12 cellular contexts compared by ENCODE assay signal in the genomic region with DNA sequence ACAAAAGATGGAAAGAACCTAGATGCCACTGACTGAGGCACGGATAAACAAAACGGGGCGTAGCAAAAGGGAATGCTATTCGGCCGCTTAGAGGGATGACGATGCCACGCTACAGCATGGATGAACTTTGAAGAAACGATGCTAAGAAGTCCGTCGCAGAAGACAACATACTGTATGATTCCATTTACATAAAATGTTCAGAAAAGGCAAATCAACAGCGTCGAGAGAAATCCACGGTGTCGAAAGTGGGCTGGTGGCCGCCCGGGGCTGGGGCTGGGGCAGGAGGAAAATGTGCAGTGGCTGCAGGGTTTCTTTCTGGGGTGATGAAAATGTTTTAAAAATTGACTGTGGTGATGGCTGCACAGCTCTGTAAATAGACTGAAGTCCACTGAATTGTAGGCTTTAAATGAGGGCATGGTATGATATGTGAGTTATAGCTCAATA. TPM values are rescaled to one million over a fixed set of nuclear protein-coding genes. Genes with fewer than 3 reads are reported as not detected.
DNase-seq lines count a peak whose midpoint lies in the region; ATAC-seq, FAIRE-seq and TF ChIP-seq lines count a peak whose summit lies in the region.
"Had no signal": no experiment of that assay in that cellular context is flagged by ENCODE, and none has a peak within 500 bp of the region (broad histone marks: within the 10 kb centered on the region; RNA-seq: fewer than 3 reads in every experiment).

No MANE protein-coding gene starts in this region.

- H3K27me3 ChIP-seq in HUES48 (ENCODE audit: control insufficient read depth, insufficient read depth, low read length) = no peaks in the 10 kb centered on the region
- H3K27me3 ChIP-seq in GM12878 (replicated peaks in 1 of 2; ENCODE audit: control insufficient read depth in 2 of 2, insufficient read depth in 2 of 2, low read length in 1 of 2) = no peaks in the 10 kb centered on the region
- no peaks in the 10 kb centered on the region for H3K27me3 ChIP-seq in HepG2 (ENCODE audit: control insufficient read depth in 1 of 2, insufficient read depth in 2 of 2, low read length in 2 of 2)
- no peaks in the 10 kb centered on the region for H3K27me3 ChIP-seq in spleen (replicated peaks in 1 of 7)

- TF ChIP-seq CTCF in GM12878 (IDR thresholded peaks at IDR 0.05 in 2 of 3, conservative IDR thresholded peaks at IDR 0.05 in 1 of 3; ENCODE audit: control insufficient read depth in 2 of 3, extremely low read depth in 1 of 3, insufficient read depth in 1 of 3, low read depth in 3 of 3, low read length in 3 of 3) (no peak), HepG2 (CRISPR knock-in tag; IDR thresholded peaks at IDR 0.05) (no peak), spleen (IDR thresholded peaks at IDR 0.05 in 8 of 11, conservative IDR thresholded peaks at IDR 0.05 in 3 of 11) (no peak), GM13977 (IDR thresholded peaks at IDR 0.05; ENCODE audit: extremely low read depth, insufficient read depth, missing control alignments) (no peak), kidney (IDR thresholded peaks at IDR 0.05; ENCODE audit: borderline replicate concordance, extremely low read depth, insufficient read depth) (no peak)

- H3K27ac ChIP-seq in HUES48 (ENCODE audit: low read depth, low read length) = peak overlapping the region; percentile 92
- no peak overlapping the region for H3K27ac ChIP-seq in GM12878 (ENCODE audit: control insufficient read depth, insufficient read depth)
- H3K27ac ChIP-seq in HepG2 (ENCODE audit: extremely low read length, insufficient read depth, low read length) = peak overlapping the region; percentile 76
- H3K27ac ChIP-seq in spleen = peak overlapping the region in 7 of 8 donors; percentile 56 to 75 (median 63)
- H3K27ac ChIP-seq in kidney (ENCODE audit: low read depth in 2 of 2, low read length in 2 of 2) = peak overlapping the region in 1 of 2 donors; percentile 33
- H3K27ac ChIP-seq: WERI-Rb-1 had no signal

- CTCF ChIA-PET in GM12878 (lab: Yijun Ruan, JAX) = interaction anchor here (0.9 to 5.0 kb wide), 5 partner anchors 36 to 149 kb away, joined by 3 to 30 read pairs (median 5); no protein-coding TSS in a partner anchor
- CTCF ChIA-PET in HepG2 (lab: Yijun Ruan, JAX; ENCODE audit: low intra/inter-chr PET ratio, low total read pairs) = no interaction called here

- WGBS in GM12878 (ENCODE audit: insufficient coverage, insufficient replicate concordance, low lambda C conversion rate, missing lambda C conversion rate) = 96% methylated on average over 16 of the region's 16 CpGs
- WGBS in HepG2 (ENCODE audit: low lambda C conversion rate) = 89% methylated on average over 16 of the region's 16 CpGs
- 91 to 98% (median 92%) methylated on average over 16 of the region's 16 CpGs for WGBS in spleen, 5 donors

- TF ChIP-seq POLR2A in GM12878 (IDR thresholded peaks at IDR 0.05; ENCODE audit: low read depth, low read length) = no peak
- no peak for TF ChIP-seq POLR2A in HepG2 (IDR thresholded peaks at IDR 0.05; ENCODE audit: insufficient read depth in 1 of 2, low read depth in 2 of 2, low read length in 2 of 2)
- TF ChIP-seq POLR2A in spleen (IDR thresholded peaks at IDR 0.05) = no peak

- TF ChIP-seq EP300 in GM12878 (IDR thresholded peaks at IDR 0.05; ENCODE audit: borderline replicate concordance in 1 of 2, control insufficient read depth in 1 of 2, low read depth in 2 of 2, low read length in 2 of 2) (no peak), HepG2 (IDR thresholded peaks at IDR 0.05; ENCODE audit: low read depth in 2 of 2, low read length in 2 of 2) (no peak), HepG2 (CRISPR knock-in tag; IDR thresholded peaks at IDR 0.05; ENCODE audit: borderline replicate concordance) (no peak)

- in situ Hi-C loops in GM12878 (cut with MboI) = no loop called here
- in situ Hi-C loops in HepG2 (cut with HindIII; ENCODE audit: extremely low pct_ligation_motif_present, low pct_unique_long_range_greater_than_20kb) = no loop called here
- in situ Hi-C loops in GM13977 (cut with MboI; ENCODE audit: low pct_unique_long_range_greater_than_20kb, low sequenced_read_pairs, unreplicated experiment) = no loop called here

- POLR2A ChIA-PET in GM12878 (lab: Charles Lee) (interaction anchor here (0.6 to 3.4 kb wide), 6 partner anchors 15 to 349 kb away, joined by 3 to 17 read pairs (median 4); no protein-coding TSS in a partner anchor), HepG2 (lab: Yijun Ruan, JAX) (interaction anchor here (0.7 to 3.3 kb wide), 8 partner anchors 8 to 125 kb away, joined by 3 to 54 read pairs (median 3); no protein-coding TSS in a partner anchor)

- H4K20me1 ChIP-seq in GM12878 (ENCODE audit: control insufficient read depth, insufficient read depth) (no peaks in the 10 kb centered on the region), HepG2 (ENCODE audit: insufficient read depth, low read length) (peaks cover 3% of the 10 kb centered on the region; the same call in 1 of the 2 replicates)

- no TSS peak for BruUV-seq in GM12878 (replicated peaks; lab: Mats Ljungman, UMichigan)
- no TSS peak for BruUV-seq in HepG2 (replicated peaks; lab: Mats Ljungman, UMichigan)

- H3K9me3 ChIP-seq in HUES48 (ENCODE audit: control insufficient read depth, insufficient read depth, low read length) = no peaks in the 10 kb centered on the region
- H3K9me3 ChIP-seq in GM12878 (replicated peaks; ENCODE audit: control insufficient read depth, insufficient read depth, low read length) = no peaks in the 10 kb centered on the region
- no peaks in the 10 kb centered on the region for H3K9me3 ChIP-seq in HepG2 (ENCODE audit: low read length)
- no peaks in the 10 kb centered on the region for H3K9me3 ChIP-seq in spleen
- no peaks in the 10 kb centered on the region for H3K9me3 ChIP-seq in kidney (ENCODE audit: control insufficient read depth in 1 of 2, low read length in 2 of 2)

- H2AFZ ChIP-seq in GM12878 (ENCODE audit: control insufficient read depth, low read depth, low read length) (no peak overlapping the region), HepG2 (ENCODE audit: low read length) (no peak overlapping the region)

- SMC1A ChIA-PET in GM12878 (lab: Charles Lee; ENCODE audit: uncharacterized antibody, unreplicated experiment) = interaction anchor here (1.1 to 4.0 kb wide), 16 partner anchors 9 to 110 kb away, joined by 3 to 24 read pairs (median 5); no protein-coding TSS in a partner anchor

- FAIRE-seq in GM12878 (lab: Jason Lieb, UNC) (no peak), HepG2 (lab: Jason Lieb, UNC) (no peak), kidney (lab: Jason Lieb, UNC) (no peak)
- FAIRE-seq: G401.6 had no signal

- H3K4me2 ChIP-seq in GM12878 (ENCODE audit: control insufficient read depth, insufficient read depth) = no peak overlapping the region
- peak overlapping the region; percentile 41 for H3K4me2 ChIP-seq in HepG2 (ENCODE audit: low read depth, low read length)

- peaks cover 10% of the 10 kb centered on the region for H3K79me2 ChIP-seq in GM12878 (ENCODE audit: control insufficient read depth, insufficient read depth, low read length)
- peaks cover 95% of the 10 kb centered on the region for H3K79me2 ChIP-seq in HepG2 (ENCODE audit: insufficient read depth, low read length)

- RAD21 ChIA-PET in GM12878 (lab: Charles Lee; ENCODE audit: unreplicated experiment) = interaction anchor here (0.6 to 3.0 kb wide), 14 partner anchors 15 to 149 kb away, joined by 3 to 15 read pairs (median 4); no protein-coding TSS in a partner anchor

- TF ChIP-seq RAD21 in GM12878 (IDR thresholded peaks at IDR 0.05; ENCODE audit: insufficient read depth, low read depth, low read length) = no peak
- no peak for TF ChIP-seq RAD21 in HepG2 (CRISPR knock-in tag; IDR thresholded peaks at IDR 0.05)

- H3K4me1 ChIP-seq in HUES48 (ENCODE audit: control insufficient read depth, insufficient read depth, low read length) (peaks cover 77% of the 10 kb centered on the region), GM12878 (ENCODE audit: control insufficient read depth, insufficient read depth, low read length) (peaks cover 45% of the 10 kb centered on the region), HepG2 (ENCODE audit: insufficient read depth, low read length) (peaks cover 84% of the 10 kb centered on the region), spleen (peaks cover 37 to 80% (median 52%) of the 10 kb centered on the region in 6 donors), kidney (ENCODE audit: control insufficient read depth in 1 of 2, insufficient read depth in 1 of 2, low read depth in 1 of 2, low read length in 2 of 2) (peaks cover 4 to 34% of the 10 kb centered on the region in 2 donors)

- ATAC-seq in GM12878 (no peak), HepG2 (no peak; the same call in 2 of the 3 replicates)

- H3K9ac ChIP-seq in HUES48 (ENCODE audit: low read depth, low read length) (no peak overlapping the region), GM12878 (ENCODE audit: control insufficient read depth, insufficient read depth, low read length) (no peak overlapping the region), HepG2 (ENCODE audit: insufficient read depth, low read depth, low read length) (0 out of 2 replicates have a peak overlapping the region, but pooled peaks have one; percentile 20), kidney (ENCODE audit: low read length in 2 of 2) (no peak overlapping the region)

- H3K4me3 ChIP-seq in HUES48 (ENCODE audit: low read depth, low read length) (no peak overlapping the region), GM12878 (no peak overlapping the region), HepG2 (replicated peaks in 1 of 3; ENCODE audit: insufficient read depth in 1 of 3, low read depth in 2 of 3, low read length in 3 of 3) (no peak overlapping the region), spleen (no peak overlapping the region), kidney (ENCODE audit: low read length in 2 of 2) (no peak overlapping the region)

- DNase-seq in GM12878 (ENCODE audit: low read depth, low spot score) (no peak), HepG2 (ENCODE audit: low spot score) (no peak), spleen (no peak), retina (no peak), NCI-H748 (lab: John Stamatoyannopoulos, UW; ENCODE audit: unreplicated experiment) (no peak), GM13977 (ENCODE audit: low spot score) (no peak), kidney (no peak)
- DNase-seq: NCI-H2029; stimulated activated naive CD8-positive, alpha-beta T cell treated with anti-CD3 and anti-CD28 coated beads, Interleukin-15, amount 100 ng/mL, for 72 hours; WERI-Rb-1 had no signal

- intact Hi-C loops in GM12878 (cut with micrococcal nuclease; ENCODE audit: unreplicated experiment) = loop anchor here (5.0 kb wide), 1 partner anchor 63 kb away; no protein-coding TSS in a partner anchor
- intact Hi-C loops in HepG2 (cut with micrococcal nuclease; ENCODE audit: unreplicated experiment) = no loop called here
- intact Hi-C loops in spleen (cut with DNase I; ENCODE audit: low total_unique reads) = no loop called here
- intact Hi-C loops in kidney (cut with DNase I) = no loop called here

- H3K36me3 ChIP-seq in HUES48 (ENCODE audit: control insufficient read depth, insufficient read depth, low read length) (no peaks in the 10 kb centered on the region), GM12878 (ENCODE audit: control insufficient read depth in 2 of 2, insufficient read depth in 2 of 2, low read length in 1 of 2) (no peaks in the 10 kb centered on the region), HepG2 (replicated peaks in 1 of 2; ENCODE audit: control insufficient read depth in 1 of 2, insufficient read depth in 2 of 2, low read length in 2 of 2) (peaks cover 0 to 3% of the 10 kb centered on the region in 2 experiments; a peak in 2 of 5 replicates), spleen (no peaks in the 10 kb centered on the region), kidney (ENCODE audit: control insufficient read depth in 1 of 2, insufficient read depth in 2 of 2, low read length in 2 of 2) (no peaks in the 10 kb centered on the region)
- H3K36me3 ChIP-seq: WERI-Rb-1 had no signal

RNA-seq across cellular contexts. Expression of a gene that starts 24.1 kb away (rescaled TPM):
- total RNA-seq in GM12878 (2013; cell fraction: nucleolus; rRNA removed) = 23.6 and 23.7 TPM in 2 replicates
- 8.0 and 8.6 TPM in 2 replicates for total RNA-seq in GM12878 (2014; rRNA removed)
- 15.5 and 16.6 TPM in 2 replicates for total RNA-seq in GM12878 (2014; rRNA removed; fragmentation: Illumina TruSeq; extraction: Trizol)
- 42.1 and 42.8 TPM in 2 replicates for total RNA-seq in GM12878 (2021)
- 8.9 TPM for polyA plus RNA-seq in GM12878 (2011; ENCODE audit: low read depth)
- 26.8 and 51.8 TPM in 2 replicates for polyA plus RNA-seq in GM12878 (2011; rRNA removed)
- polyA plus RNA-seq in GM12878 (2011; cell fraction: cytosol; rRNA removed) = 40.7 and 58.1 TPM in 2 replicates
- polyA plus RNA-seq in GM12878 (2011; cell fraction: nucleus; rRNA removed) = 29.2 and 33.1 TPM in 2 replicates
- polyA plus RNA-seq in GM12878 (2012) = 15.2 and 16.0 TPM in 2 replicates
- polyA plus RNA-seq in GM12878 (2014; fragmentation: Illumina TruSeq; extraction: Trizol) = 13.0 and 31.2 TPM in 2 replicates
- polyA plus RNA-seq in GM12878 (2014; fragmentation: Nextera tagmentation; extraction: Ambion mirVana) = 1 to 10 TPM; 1.9 to 3.0 TPM
- 34.5 and 34.9 TPM in 2 replicates for polyA plus RNA-seq in GM12878 (2014; rRNA removed)
- polyA plus RNA-seq in GM12878 (2016; fragmentation: Nextera tagmentation; extraction: Ambion mirVana) = 1 to 10 TPM; 3.4 to 4.1 TPM
- 72.4 and 89.6 TPM in 2 replicates for polyA minus RNA-seq in GM12878 (2011; rRNA and poly(A)+ RNA removed)
- 21.6 and 25.6 TPM in 2 replicates for polyA minus RNA-seq in GM12878 (2011; cell fraction: cytosol; rRNA and poly(A)+ RNA removed)
- 8.6 and 17.8 TPM in 2 replicates for polyA minus RNA-seq in GM12878 (2011; cell fraction: nucleus; rRNA and poly(A)+ RNA removed)
- total RNA-seq in HepG2 (2016; rRNA removed; fragmentation: Illumina TruSeq; extraction: Trizol) = 16.2 and 23.3 TPM in 2 replicates
- total RNA-seq in HepG2 (2016; cell fraction: cytosol; rRNA removed; fragmentation: Illumina TruSeq; extraction: Trizol; ENCODE audit: low read depth) = 7.2 and 7.5 TPM in 2 replicates
- 16.1 and 17.2 TPM in 2 replicates for total RNA-seq in HepG2 (2016; cell fraction: insoluble cytoplasmic fraction; rRNA removed; fragmentation: Illumina TruSeq; extraction: Trizol)
- 26.9 and 27.9 TPM in 2 replicates for total RNA-seq in HepG2 (2016; cell fraction: membrane; rRNA removed; fragmentation: Illumina TruSeq; extraction: Trizol)
- 14.4 and 16.2 TPM in 2 replicates for total RNA-seq in HepG2 (2016; cell fraction: nucleus; rRNA removed; fragmentation: Illumina TruSeq; extraction: Trizol)
- 50.9 and 68.0 TPM in 2 replicates for polyA plus RNA-seq in HepG2 (2011; rRNA removed)
- polyA plus RNA-seq in HepG2 (2011; cell fraction: cytosol; rRNA removed) = 45.6 and 47.6 TPM in 2 replicates
- 34.2 and 39.3 TPM in 2 replicates for polyA plus RNA-seq in HepG2 (2011; cell fraction: nucleus; rRNA removed)
- 39.2 and 40.4 TPM in 2 replicates for polyA plus RNA-seq in HepG2 (2012)
- polyA plus RNA-seq in HepG2 (2016; cell fraction: cytosol; fragmentation: Illumina TruSeq; extraction: Trizol; ENCODE audit: low read depth) = 11.0 and 12.4 TPM in 2 replicates
- 33.6 and 42.6 TPM in 2 replicates for polyA plus RNA-seq in HepG2 (2016; cell fraction: insoluble cytoplasmic fraction; fragmentation: Illumina TruSeq; extraction: Trizol; ENCODE audit: low read depth)
- 39.2 and 40.8 TPM in 2 replicates for polyA plus RNA-seq in HepG2 (2016; cell fraction: membrane; fragmentation: Illumina TruSeq; extraction: Trizol; ENCODE audit: low read depth)
- 26.9 and 29.3 TPM in 2 replicates for polyA plus RNA-seq in HepG2 (2016; cell fraction: nucleus; fragmentation: Illumina TruSeq; extraction: Trizol; ENCODE audit: insufficient read depth, low read depth)
- 54.6 and 166 TPM in 2 replicates for polyA minus RNA-seq in HepG2 (2011; rRNA and poly(A)+ RNA removed; ENCODE audit: low replicate concordance)
- 37.4 and 48.5 TPM in 2 replicates for polyA minus RNA-seq in HepG2 (2011; cell fraction: cytosol; rRNA and poly(A)+ RNA removed)
- 30.9 and 39.8 TPM in 2 replicates for polyA minus RNA-seq in HepG2 (2011; cell fraction: nucleus; rRNA and poly(A)+ RNA removed)
- 10 to 100 TPM; 31.7 to 64.2 (median 39.6) TPM for total RNA-seq in spleen
- 10 to 100 TPM; 12.3 to 25.2 (median 12.8) TPM for polyA plus RNA-seq in spleen
- 41.1 TPM for total RNA-seq in kidney
- 16.5 TPM for polyA plus RNA-seq in kidney (ENCODE audit: insufficient read depth, low read depth, low replicate concordance)
